Comparison of ENCODE assay signal across 20 cellular contexts in genomic region chr16:17744903-17745581, GRCh38.
DNase-seq lines count a peak whose midpoint lies in the region; ATAC-seq and TF ChIP-seq lines count a peak whose summit lies in the region.
"Had no signal": no experiment of that assay in that cellular context is flagged by ENCODE, and none has a peak within 500 bp of the region (broad histone marks: within the 10 kb centered on the region; RNA-seq: fewer than 3 reads in every experiment).

No MANE protein-coding gene starts in this region.

- peaks cover 5% of the 10 kb centered on the region for H3K9me3 Mint-ChIP-seq in mesothelial cell of epicardium
- H3K9me3 Mint-ChIP-seq in CD4-positive, alpha-beta T cell: peaks cover 2% of the 10 kb centered on the region
- peaks cover 5 to 6% (median 6%) of the 10 kb centered on the region in 3 donors for H3K9me3 Mint-ChIP-seq in T-cell

- peak overlapping the region; percentile 34; the same call in 1 of the 2 replicates for H2BK120ac ChIP-seq in IMR-90 (ENCODE audit: low read depth, low read length)

- H3K4me3 Mint-ChIP-seq in mesothelial cell of epicardium: peak overlapping the region; percentile 41
- no peak overlapping the region for H3K4me3 Mint-ChIP-seq in CD4-positive, alpha-beta T cell
- H3K4me3 Mint-ChIP-seq in T-cell: no peak overlapping the region
- H3K4me3 Mint-ChIP-seq: activated naive CD8-positive, alpha-beta T cell treated with anti-CD3 and anti-CD28 coated beads, Interleukin-2, amount 50 U/mL, for 24 hours had no signal

- H3K4me1 Mint-ChIP-seq in mesothelial cell of epicardium (peaks cover 6% of the 10 kb centered on the region), T-cell (no peaks in the 10 kb centered on the region)
- no peaks in the 10 kb centered on the region for H3K4me1 Mint-ChIP-seq in CD4-positive, alpha-beta T cell (ENCODE audit: low read depth)
- H3K4me1 Mint-ChIP-seq: activated naive CD8-positive, alpha-beta T cell treated with anti-CD3 and anti-CD28 coated beads, Interleukin-2, amount 50 U/mL, for 24 hours had no signal

- H3K14ac ChIP-seq in IMR-90 (replicated peaks; ENCODE audit: low read depth, low read length): no peak overlapping the region

- H3K4me2 ChIP-seq in IMR-90 (ENCODE audit: low read depth, low read length): peak overlapping the region; percentile 52
- H3K4me2 ChIP-seq: smooth muscle cell had no signal

- CTCF ChIA-PET in IMR-90 (lab: Yijun Ruan, JAX): no interaction called here
- CTCF ChIA-PET in CD4-positive, alpha-beta T cell (lab: Charles Lee): no interaction called here
- CTCF ChIA-PET in T-cell (lab: Charles Lee): no interaction called here

- no peak overlapping the region for H4K91ac ChIP-seq in IMR-90 (ENCODE audit: insufficient read depth, low read depth, low read length)

- peak overlapping the region; percentile 35 for H3K4ac ChIP-seq in IMR-90 (ENCODE audit: low read depth, low read length)

- TF ChIP-seq RAD21 in IMR-90 (IDR thresholded peaks at IDR 0.05; ENCODE audit: low read length): no peak

- H3K79me1 ChIP-seq in IMR-90 (ENCODE audit: low read depth in 1 of 2, low read length in 2 of 2): no peaks in the 10 kb centered on the region

- in situ Hi-C loops in IMR-90 (cut with MboI; ENCODE audit: low sequenced_read_pairs): no loop called here

- dilution Hi-C loops in IMR-90 (cut with HindIII; ENCODE audit: low sequenced_read_pairs, unreplicated experiment): no loop called here

- H3K27me3 Mint-ChIP-seq in mesothelial cell of epicardium (ENCODE audit: low read depth): peaks cover 16% of the 10 kb centered on the region
- H3K27me3 Mint-ChIP-seq in CD4-positive, alpha-beta T cell: peaks cover 14% of the 10 kb centered on the region
- peaks cover 2 to 23% of the 10 kb centered on the region in 2 donors for H3K27me3 Mint-ChIP-seq in T-cell

- H4K8ac ChIP-seq in IMR-90 (ENCODE audit: low read depth in 2 of 2, low read length in 2 of 2): peak overlapping the region; percentile 33 to 47; a peak in 1 of 4 replicates

- no peak overlapping the region for H2AK5ac ChIP-seq in IMR-90 (ENCODE audit: low read depth, low read length)

- H3K9ac ChIP-seq in IMR-90 (ENCODE audit: low read depth, low read length): no peak overlapping the region

- intact Hi-C loops in IMR-90 (cut with micrococcal nuclease): no loop called here
- intact Hi-C loops in CD4-positive, alpha-beta T cell (cut with DNase I, micrococcal nuclease): no loop called here

- no peak overlapping the region for H3K23ac ChIP-seq in IMR-90 (ENCODE audit: low read depth, low read length)

- no peak overlapping the region for H2AFZ ChIP-seq in IMR-90 (replicated peaks; ENCODE audit: low read length, poor library complexity)

- H3K27me3 ChIP-seq in IMR-90 (ENCODE audit: control insufficient read depth, insufficient read depth, low read length) (no peaks in the 10 kb centered on the region), thoracic aorta (replicated peaks; ENCODE audit: insufficient read depth) (no peaks in the 10 kb centered on the region)
- H3K27me3 ChIP-seq in CD4-positive, alpha-beta T cell (ENCODE audit: control insufficient read depth, insufficient read depth, low read length): no peaks in the 10 kb centered on the region
- H3K27me3 ChIP-seq: BE2C, Peyer's patch had no signal

- H3K9me1 ChIP-seq in IMR-90 (ENCODE audit: insufficient read depth, low read length): no peaks in the 10 kb centered on the region

- no peak for TF ChIP-seq POLR2A in IMR-90 (IDR thresholded peaks at IDR 0.05; ENCODE audit: low read depth, low read length)

- H3K27ac ChIP-seq in IMR-90 (ENCODE audit: insufficient read depth, low read length) (no peak overlapping the region), thoracic aorta (no peak overlapping the region)
- no peak overlapping the region for H3K27ac ChIP-seq in CD4-positive, alpha-beta T cell (ENCODE audit: low read depth, low read length)

- no TSS peak for BruUV-seq in IMR-90 (replicated peaks; lab: Mats Ljungman, UMichigan)

- no peak overlapping the region for H3K18ac ChIP-seq in IMR-90 (ENCODE audit: low read depth, low read length)

- H3K4me1 ChIP-seq in IMR-90 (ENCODE audit: control insufficient read depth, insufficient read depth, low read length) (no peaks in the 10 kb centered on the region), thoracic aorta (ENCODE audit: control insufficient read depth in 1 of 2, low read depth in 2 of 2) (no peaks in the 10 kb centered on the region)
- H3K4me1 ChIP-seq: BE2C, Peyer's patch had no signal

- peak overlapping the region; percentile 6; the same call in 1 of the 2 replicates for H2BK20ac ChIP-seq in IMR-90 (ENCODE audit: low read depth, low read length)

- no peaks in the 10 kb centered on the region for H3K36me3 Mint-ChIP-seq in mesothelial cell of epicardium
- H3K36me3 Mint-ChIP-seq in CD4-positive, alpha-beta T cell (ENCODE audit: low read depth): no peaks in the 10 kb centered on the region
- no peaks in the 10 kb centered on the region for H3K36me3 Mint-ChIP-seq in T-cell

- POLR2A ChIA-PET in IMR-90 (lab: Charles Lee; ENCODE audit: unreplicated experiment) (no interaction called here), T-cell (lab: Charles Lee) (no interaction called here)
- POLR2A ChIA-PET in CD4-positive, alpha-beta T cell (lab: Charles Lee): no interaction called here

- H3K4me3 ChIP-seq in IMR-90 (ENCODE audit: insufficient read depth, low read depth, low read length): peak overlapping the region; percentile 39
- peak overlapping the region; percentile 54 for H3K4me3 ChIP-seq in thoracic aorta
- H3K4me3 ChIP-seq: smooth muscle cell had no signal

- no peak overlapping the region for H2BK15ac ChIP-seq in IMR-90 (ENCODE audit: low read depth, low read length)

- H4K20me1 ChIP-seq in IMR-90 (ENCODE audit: insufficient read depth, low read length): no peaks in the 10 kb centered on the region

- no peaks in the 10 kb centered on the region for H3K36me3 ChIP-seq in IMR-90 (ENCODE audit: control insufficient read depth, insufficient read depth, low read length)
- H3K36me3 ChIP-seq in thoracic aorta: no peaks in the 10 kb centered on the region
- H3K36me3 ChIP-seq: BE2C, Peyer's patch had no signal

- peaks cover 3% of the 10 kb centered on the region; the same call in 1 of the 2 replicates for H3K9me3 ChIP-seq in IMR-90 (ENCODE audit: control insufficient read depth, insufficient read depth, low read length)
- H3K9me3 ChIP-seq in thoracic aorta: no peaks in the 10 kb centered on the region
- no peaks in the 10 kb centered on the region for H3K9me3 ChIP-seq in CD4-positive, alpha-beta T cell (ENCODE audit: control insufficient read depth, low read length)
- H3K9me3 ChIP-seq: Peyer's patch had no signal

- no peak overlapping the region for H2AK9ac ChIP-seq in IMR-90 (replicated peaks; ENCODE audit: low read depth, low read length, poor library complexity)

- TF ChIP-seq CTCF in IMR-90 (conservative IDR thresholded peaks at IDR 0.05; ENCODE audit: low read depth, low read length) (no peak), mesothelial cell of epicardium (IDR thresholded peaks at IDR 0.05; ENCODE audit: unreplicated experiment) (no peak), thoracic aorta (IDR thresholded peaks at IDR 0.05) (no peak)
- TF ChIP-seq CTCF in CD4-positive, alpha-beta T cell (IDR thresholded peaks at IDR 0.05): no peak

- DNase-seq in IMR-90 (no peak), ecto neural progenitor cell (ENCODE audit: low spot score) (peak; percentile 54), mesothelial cell of epicardium (ENCODE audit: low spot score in 2 of 2, unreplicated experiment in 2 of 2) (no peak), thoracic aorta (ENCODE audit: low spot score) (no peak), T-cell (no peak), GDM1 (lab: John Stamatoyannopoulos, UW) (no peak)
- no peak for DNase-seq in CD4-positive, alpha-beta T cell
- DNase-seq: activated CD4-positive, alpha-beta T cell treated with anti-CD3 and anti-CD28 coated beads, Interleukin-2, amount 50 U/mL, for 48 hours; activated naive CD8-positive, alpha-beta T cell treated with anti-CD3 and anti-CD28 coated beads, Interleukin-2, amount 50 U/mL, for 24 hours; activated T-cell treated with anti-CD3 and anti-CD28 coated beads, Interleukin-2, amount 50 U/mL, for 48 hours; BE2C; cerebellar nuclear complex; DMS 273 treated with DMSO at 0.1 percent for 48 hours; islet precursor cell; NCI-H187 treated with DMSO at 0.1 percent for 48 hours; NCI-H524 treated with DMSO at 0.1 percent for 48 hours; nucleus accumbens; Peyer's patch; stimulated activated naive CD4-positive, alpha-beta T cell treated with Interleukin-2 at 50 U/mL for 16 hours had no signal

- H2BK5ac ChIP-seq in IMR-90 (ENCODE audit: low read depth, low read length, poor library complexity, severe bottlenecking): no peak overlapping the region

- WGBS in IMR-90 (ENCODE audit: extremely low coverage in 2 of 2, insufficient read length in 1 of 2), 2 experiments: 0% methylated on average over 1 of the region's 15 CpGs; no CpG with 5 or more reads in 1 of the 2 experiments

- H3K56ac ChIP-seq in IMR-90 (ENCODE audit: extremely low read depth, insufficient read depth, low read length): no peak overlapping the region

- H3K27ac Mint-ChIP-seq in mesothelial cell of epicardium (no peak overlapping the region), T-cell (no peak overlapping the region)
- H3K27ac Mint-ChIP-seq in CD4-positive, alpha-beta T cell: no peak overlapping the region
- H3K27ac Mint-ChIP-seq: activated naive CD8-positive, alpha-beta T cell treated with anti-CD3 and anti-CD28 coated beads, Interleukin-2, amount 50 U/mL, for 24 hours had no signal

- peak; percentile 59 for ATAC-seq in IMR-90 (ENCODE audit: low read depth)
- ATAC-seq in thoracic aorta (ENCODE audit: insufficient number of reproducible peaks, low FRiP score, low read depth): no peak
- no peak for ATAC-seq in CD4-positive, alpha-beta T cell (ENCODE audit: poor library complexity)
- ATAC-seq in T-cell (replicated peaks in 1 of 4): no peak
- ATAC-seq: activated naive CD8-positive, alpha-beta T cell treated with anti-CD3 and anti-CD28 coated beads, Interleukin-2, amount 50 U/mL, for 24 hours had no signal

- H4K5ac ChIP-seq in IMR-90 (ENCODE audit: low read depth, low read length): no peak overlapping the region; the same call in 1 of the 2 replicates

TF ChIP-seq in IMR-90, 13 proteins besides CTCF, POLR2A, EP300 and RAD21 (continues in another document):
- TF ChIP-seq USF2 (IDR thresholded peaks at IDR 0.05; ENCODE audit: low read depth, low read length): no peak
- TF ChIP-seq MAFK (IDR thresholded peaks at IDR 0.05; ENCODE audit: low read depth, low read length): no peak
- no peak for TF ChIP-seq RCOR1 (IDR thresholded peaks at IDR 0.05; ENCODE audit: insufficient replicate concordance, low read length)
- TF ChIP-seq FOS (IDR thresholded peaks at IDR 0.05; ENCODE audit: low read depth, low read length): no peak
- no peak for TF ChIP-seq CHD1 (IDR thresholded peaks at IDR 0.05; ENCODE audit: low read depth, low read length)
- no peak for TF ChIP-seq MXI1 (IDR thresholded peaks at IDR 0.05; ENCODE audit: borderline replicate concordance, low read depth, low read length)
